ENCODE assay signal across 8 cellular contexts in genomic region chr2:218880749-218881594, GRCh38. TPM values are rescaled to one million over a fixed set of nuclear protein-coding genes. Genes with fewer than 3 reads are reported as not detected.
DNase-seq lines count a peak whose midpoint lies in the region; ATAC-seq and TF ChIP-seq lines count a peak whose summit lies in the region.

Gene WNT10A, plus strand, starts transcription at chr2:218880852. Its CDS starts 144 bp downstream, at chr2:218880996.

- H3K4me3 Mint-ChIP-seq in activated naive CD8-positive, alpha-beta T cell treated with anti-CD3 and anti-CD28 coated beads for 36 hours = peak within 1 kb of the TSS; percentile 79
- no peak within 1 kb of the TSS for H3K4me3 Mint-ChIP-seq in HFFc6

- H3K79me2 ChIP-seq in trophoblast cell (ENCODE audit: control insufficient read depth, insufficient read depth, low read length, poor library complexity) = no peaks in the 10 kb centered on the region

- H2AK5ac ChIP-seq in trophoblast cell (ENCODE audit: low read length) = no peak within 1 kb of the TSS

- peaks cover 18% of the 10 kb centered on the region for H3K27me3 Mint-ChIP-seq in activated naive CD8-positive, alpha-beta T cell treated with anti-CD3 and anti-CD28 coated beads for 36 hours
- H3K27me3 Mint-ChIP-seq in HFFc6 (ENCODE audit: insufficient read depth) = peaks cover 57% of the 10 kb centered on the region

- peak within 1 kb of the TSS; percentile 69 for H3K27ac Mint-ChIP-seq in activated naive CD8-positive, alpha-beta T cell treated with anti-CD3 and anti-CD28 coated beads for 36 hours
- no peak within 1 kb of the TSS for H3K27ac Mint-ChIP-seq in HFFc6

- H3K9ac ChIP-seq in trophoblast cell (ENCODE audit: low read length) = no peak within 1 kb of the TSS

- no peak within 1 kb of the TSS for H2BK5ac ChIP-seq in trophoblast cell (ENCODE audit: low read depth, low read length, poor library complexity)

- H3K27me3 ChIP-seq in trophoblast cell (ENCODE audit: insufficient read depth, low read length) = peaks cover 58% of the 10 kb centered on the region

- H2BK12ac ChIP-seq in trophoblast cell (ENCODE audit: low read length) = no peak within 1 kb of the TSS

- H3K79me1 ChIP-seq in trophoblast cell (ENCODE audit: low read length) = no peaks in the 10 kb centered on the region

- H4K12ac ChIP-seq in trophoblast cell (ENCODE audit: low read depth, low read length) = no peak within 1 kb of the TSS

- no peak within 1 kb of the TSS for H3K27ac ChIP-seq in trophoblast cell (ENCODE audit: low read depth, low read length)

- peak within 1 kb of the TSS; percentile 52 for H3K4me2 ChIP-seq in trophoblast cell (ENCODE audit: low read length)

- H2BK120ac ChIP-seq in trophoblast cell (ENCODE audit: insufficient read depth, low read length, poor library complexity) = no peak within 1 kb of the TSS

- no peak for TF ChIP-seq CTCF in HFFc6 (IDR thresholded peaks at IDR 0.05)

- H3K23ac ChIP-seq in trophoblast cell (ENCODE audit: low read length) = no peak within 1 kb of the TSS

- peaks cover 3% of the 10 kb centered on the region for H3K36me3 Mint-ChIP-seq in activated naive CD8-positive, alpha-beta T cell treated with anti-CD3 and anti-CD28 coated beads for 36 hours
- H3K36me3 Mint-ChIP-seq in HFFc6 (ENCODE audit: low read depth) = 0 out of 2 replicates have a peak, but pooled peaks cover 4% of the 10 kb centered on the region

- peak; percentile 10 for ATAC-seq in GM18907 (IDR thresholded peaks at IDR 0.05; ENCODE audit: unreplicated experiment)
- peak; percentile 0 for ATAC-seq in HG02852 (IDR thresholded peaks at IDR 0.05; ENCODE audit: unreplicated experiment)

- H3K9me3 ChIP-seq in trophoblast cell (ENCODE audit: insufficient read depth, low read depth, low read length) = peaks cover 10% of the 10 kb centered on the region

- H3K18ac ChIP-seq in trophoblast cell (ENCODE audit: low read length) = no peak within 1 kb of the TSS

- no peak within 1 kb of the TSS for H4K91ac ChIP-seq in trophoblast cell (ENCODE audit: low read depth, low read length)

- H3K9me3 Mint-ChIP-seq in activated naive CD8-positive, alpha-beta T cell treated with anti-CD3 and anti-CD28 coated beads for 36 hours = no peaks in the 10 kb centered on the region
- no peaks in the 10 kb centered on the region for H3K9me3 Mint-ChIP-seq in HFFc6

- H3K4me1 Mint-ChIP-seq in activated naive CD8-positive, alpha-beta T cell treated with anti-CD3 and anti-CD28 coated beads for 36 hours = peaks cover 45% of the 10 kb centered on the region
- no peaks in the 10 kb centered on the region for H3K4me1 Mint-ChIP-seq in HFFc6 (ENCODE audit: low read depth)

- no peak within 1 kb of the TSS for H2AFZ ChIP-seq in trophoblast cell (ENCODE audit: insufficient read depth, low read length, poor library complexity)

- H3K4ac ChIP-seq in trophoblast cell (ENCODE audit: low read depth, low read length) = no peak within 1 kb of the TSS

- H3K4me3 ChIP-seq in trophoblast cell (ENCODE audit: low read depth, low read length) = peak within 1 kb of the TSS; percentile 41

- no peak for DNase-seq in activated naive CD8-positive, alpha-beta T cell treated with anti-CD3 and anti-CD28 coated beads for 36 hours
- DNase-seq in trophoblast cell = no peak
- DNase-seq in HFFc6 = no peak
- no peak for DNase-seq in pons (ENCODE audit: low spot score)
- DNase-seq in SK-N-DZ (ENCODE audit: low spot score) = no peak
- no peak for DNase-seq in OCI-M2 (lab: John Stamatoyannopoulos, UW; ENCODE audit: unreplicated experiment)

- peaks cover 27 to 29% of the 10 kb centered on the region in 2 experiments for H3K4me1 ChIP-seq in trophoblast cell (ENCODE audit: control insufficient read depth in 1 of 2, insufficient read depth in 2 of 2, low read length in 2 of 2)

- no peak within 1 kb of the TSS for H3K14ac ChIP-seq in trophoblast cell (ENCODE audit: low read length)

- H4K8ac ChIP-seq in trophoblast cell (ENCODE audit: low read depth, low read length) = no peak within 1 kb of the TSS

- WGBS in trophoblast cell (ENCODE audit: extremely low coverage, insufficient coverage, insufficient read length) = no CpG with 5 or more reads among the region's 35 CpGs

- no peaks in the 10 kb centered on the region for H3K36me3 ChIP-seq in trophoblast cell (ENCODE audit: control insufficient read depth in 1 of 2, insufficient read depth in 2 of 2, low read length in 2 of 2)

RNA-seq across cellular contexts. Expression of gene WNT10A, which starts in this region (rescaled TPM):
- total RNA-seq in activated naive CD8-positive, alpha-beta T cell treated with anti-CD3 and anti-CD28 coated beads for 36 hours = 1 to 10 TPM; 6.8 to 7.1 TPM
- polyA plus RNA-seq in trophoblast cell (2013) = 0.15 and 0.22 TPM in 2 replicates
- total RNA-seq in HFFc6 (2021; fragmentation: NEBNext Ultra II Directional; extraction: Animal tissue kit (Norgen Biotek cat#: 25700)) = not detected
- polyA plus RNA-seq in SK-N-DZ (2014; cell fraction: cytosol; rRNA removed) = 0.19 TPM in 1 of 2 replicates, not detected in the other
- polyA plus RNA-seq in SK-N-DZ (2014; cell fraction: nucleus; rRNA removed) = 0.70 TPM in 1 of 2 replicates, not detected in the other

Comparison
In these comparisons a context has a peak if more than half of its experiments do, and no peak if none do; other contexts are left out.
1. RNA of gene WNT10A (total RNA-seq): 6.8 to 7.1 TPM in activated naive CD8-positive, alpha-beta T cell treated with anti-CD3 and anti-CD28 coated beads for 36 hours; not detected in HFFc6; every median in the first group is over 4 times any median in the second.